In genomic region chr5:176818391-176819098, GRCh38 we compare ENCODE assay signal across 8 cellular contexts. TPM values are rescaled to one million over a fixed set of nuclear protein-coding genes. Genes with fewer than 3 reads are reported as not detected.
DNase-seq lines count a peak whose midpoint lies in the region; ATAC-seq and TF ChIP-seq lines count a peak whose summit lies in the region.

No MANE protein-coding gene starts in this region.

- TF ChIP-seq CTCF in progenitor cell of endocrine pancreas (IDR thresholded peaks at IDR 0.05; ENCODE audit: unreplicated experiment) = no peak

- H3K27ac ChIP-seq in caudate nucleus (ENCODE audit: low read depth, low read length) = no peak overlapping the region

- H3K9me3 Mint-ChIP-seq in activated T-helper 17 cell treated with anti-CD3 and anti-CD28 coated beads, Interleukin-2, amount 50 U/mL, for 72 hours = no peaks in the 10 kb centered on the region
- H3K9me3 Mint-ChIP-seq in progenitor cell of endocrine pancreas (ENCODE audit: low read depth) = no peaks in the 10 kb centered on the region

- peaks cover 4% of the 10 kb centered on the region for H3K36me3 Mint-ChIP-seq in activated T-helper 17 cell treated with anti-CD3 and anti-CD28 coated beads, Interleukin-2, amount 50 U/mL, for 72 hours (ENCODE audit: low read depth)
- no peaks in the 10 kb centered on the region for H3K36me3 Mint-ChIP-seq in progenitor cell of endocrine pancreas (ENCODE audit: insufficient read depth)

- peak; percentile 70 to 75 for ATAC-seq in activated CD4-positive, CD25-positive, alpha-beta regulatory T cell treated with anti-CD3 and anti-CD28 coated beads, Interleukin-2, amount 50 U/mL, for 24 hours
- ATAC-seq in HG02678 (IDR thresholded peaks at IDR 0.05; ENCODE audit: unreplicated experiment) (peak; percentile 70), HG02884 (IDR thresholded peaks at IDR 0.05; ENCODE audit: unreplicated experiment) (no peak)
- ATAC-seq in activated T-helper 17 cell treated with anti-CD3 and anti-CD28 coated beads, Interleukin-2, amount 50 U/mL, for 72 hours (replicated peaks) = peak; percentile 82

- H3K27ac Mint-ChIP-seq in activated T-helper 17 cell treated with anti-CD3 and anti-CD28 coated beads, Interleukin-2, amount 50 U/mL, for 72 hours = no peak overlapping the region
- H3K27ac Mint-ChIP-seq in progenitor cell of endocrine pancreas = no peak overlapping the region

- peaks cover 14% of the 10 kb centered on the region for H3K4me1 Mint-ChIP-seq in activated T-helper 17 cell treated with anti-CD3 and anti-CD28 coated beads, Interleukin-2, amount 50 U/mL, for 72 hours
- H3K4me1 Mint-ChIP-seq in progenitor cell of endocrine pancreas (ENCODE audit: low read depth) = peaks cover 11% of the 10 kb centered on the region

- peak overlapping the region; percentile 68 for H3K4me3 Mint-ChIP-seq in activated T-helper 17 cell treated with anti-CD3 and anti-CD28 coated beads, Interleukin-2, amount 50 U/mL, for 72 hours
- H3K4me3 Mint-ChIP-seq in progenitor cell of endocrine pancreas (ENCODE audit: low read depth) = peak overlapping the region; percentile 52

- DNase-seq in activated CD4-positive, CD25-positive, alpha-beta regulatory T cell treated with anti-CD3 and anti-CD28 coated beads, Interleukin-2, amount 50 U/mL, for 72 hours = no peak
- no peak for DNase-seq in progenitor cell of endocrine pancreas (ENCODE audit: low spot score, unreplicated experiment)
- DNase-seq in caudate nucleus (lab: John Stamatoyannopoulos, UW) = no peak
- DNase-seq in iPS-NIHi7 (ENCODE audit: extremely low spot score) = no peak

- peaks cover 67% of the 10 kb centered on the region for H3K27me3 Mint-ChIP-seq in activated T-helper 17 cell treated with anti-CD3 and anti-CD28 coated beads, Interleukin-2, amount 50 U/mL, for 72 hours
- peaks cover 66% of the 10 kb centered on the region for H3K27me3 Mint-ChIP-seq in progenitor cell of endocrine pancreas

RNA-seq across cellular contexts. Expression of gene UNC5A, which starts 8.2 kb away (rescaled TPM):
- total RNA-seq in activated T-helper 17 cell treated with anti-CD3 and anti-CD28 coated beads, Interleukin-2, amount 50 U/mL, for 72 hours = not detected
- total RNA-seq in progenitor cell of endocrine pancreas = 2.8 and 2.9 TPM in 2 replicates
